In genomic region chr22:35357883-35358621, GRCh38 we compare ENCODE assay signal across 14 cellular contexts. TPM values are rescaled to one million over a fixed set of nuclear protein-coding genes. Genes with fewer than 3 reads are reported as not detected.
A peak's percentile ranks its signal among the peaks of the same experiment; 100 is the strongest.
DNase-seq lines count a peak whose midpoint lies in the region; ATAC-seq, FAIRE-seq and TF ChIP-seq lines count a peak whose summit lies in the region.
"Had no signal": no experiment of that assay in that cellular context is flagged by ENCODE, and none has a peak within 500 bp of the region (broad histone marks: within the 10 kb centered on the region; RNA-seq: fewer than 3 reads in every experiment).

No MANE protein-coding gene starts in this region.

- no TSS peak for BruUV-seq in GM12878 (replicated peaks; lab: Mats Ljungman, UMichigan)

- ATAC-seq in GM12878 = peak; percentile 17
- ATAC-seq in HG02763 (IDR thresholded peaks at IDR 0.05; ENCODE audit: unreplicated experiment) = no peak

- TF ChIP-seq POLR2A in GM12878 (IDR thresholded peaks at IDR 0.05; ENCODE audit: low read depth, low read length) (no peak), lower leg skin (IDR thresholded peaks at IDR 0.05) (no peak)

- no peak for FAIRE-seq in GM12878 (lab: Jason Lieb, UNC)

- no peaks in the 10 kb centered on the region; the same call in 2 of the 3 replicates for H3K9me3 ChIP-seq in GM12878 (replicated peaks; ENCODE audit: control insufficient read depth, insufficient read depth, low read length)
- H3K9me3 ChIP-seq: esophagus squamous epithelium, thoracic aorta had no signal

- no peak overlapping the region for H2AFZ ChIP-seq in GM12878 (ENCODE audit: control insufficient read depth, low read depth, low read length)

- DNase-seq in EL = peak; percentile 79
- DNase-seq in NCI-H226 = peak; percentile 65
- DNase-seq in GM12878 (ENCODE audit: low read depth, low spot score) = no peak
- DNase-seq in lung microvascular endothelial cell (ENCODE audit: low read depth in 2 of 2) = peak; percentile 39 to 67
- no peak for DNase-seq in NCI-H1092 (lab: John Stamatoyannopoulos, UW)
- DNase-seq in NAMALWA (ENCODE audit: low spot score) = no peak
- DNase-seq in lower leg skin (ENCODE audit: low spot score in 2 of 2) = no peak
- DNase-seq: activated naive CD8-positive, alpha-beta T cell treated with anti-CD3 and anti-CD28 coated beads, Interleukin-2, amount 10 ng/mL, durations not matched to agents 7 days and 5 days; activated T-cell treated with anti-CD3 and anti-CD28 coated beads for 4 hours; C1 segment of cervical spinal cord; cerebellar nuclear complex; esophagus squamous epithelium had no signal

- H3K4me3 ChIP-seq in GM12878 (no peak overlapping the region), lower leg skin (ENCODE audit: low read depth, poor library complexity, severe bottlenecking) (no peak overlapping the region)
- H3K4me3 ChIP-seq: esophagus squamous epithelium, thoracic aorta had no signal

- intact Hi-C loops in GM12878 (cut with micrococcal nuclease; ENCODE audit: unreplicated experiment) (no loop called here), lower leg skin (cut with DNase I; ENCODE audit: low total_unique reads) (no loop called here)

- no peaks in the 10 kb centered on the region for H3K36me3 ChIP-seq in GM12878 (ENCODE audit: control insufficient read depth in 2 of 2, insufficient read depth in 2 of 2, low read length in 1 of 2)
- H3K36me3 ChIP-seq: esophagus squamous epithelium, thoracic aorta had no signal

- no peak overlapping the region for H3K9ac ChIP-seq in GM12878 (ENCODE audit: control insufficient read depth, insufficient read depth, low read length)

- in situ Hi-C loops in GM12878 (cut with MboI) = loop anchor here (10.0 kb wide), 2 partner anchors 567 to 767 kb away; no protein-coding TSS in a partner anchor

- WGBS in GM12878 (ENCODE audit: insufficient coverage, insufficient replicate concordance, low lambda C conversion rate, missing lambda C conversion rate) = 53% methylated on average over 5 of the region's 6 CpGs
- whole genome bisulfite sequencing in lower leg skin, 2 donors = 67 to 71% methylated on average over 6 of the region's 6 CpGs

- CTCF ChIA-PET in GM12878 (lab: Yijun Ruan, JAX) = interaction anchor here (1.3 to 2.0 kb wide), 3 partner anchors 18 to 225 kb away, joined by 3 to 10 read pairs (median 3); no protein-coding TSS in a partner anchor

- no peak for TF ChIP-seq EP300 in GM12878 (IDR thresholded peaks at IDR 0.05; ENCODE audit: borderline replicate concordance in 1 of 2, control insufficient read depth in 1 of 2, low read depth in 2 of 2, low read length in 2 of 2)

- H3K4me2 ChIP-seq in GM12878 (ENCODE audit: control insufficient read depth, insufficient read depth) = no peak overlapping the region

- POLR2A ChIA-PET in GM12878 (lab: Charles Lee) = no interaction called here

- H3K4me1 ChIP-seq in GM12878 (ENCODE audit: control insufficient read depth, insufficient read depth, low read length) = peaks cover 23% of the 10 kb centered on the region

- H3K27ac ChIP-seq in GM12878 (ENCODE audit: control insufficient read depth, insufficient read depth) = no peak overlapping the region
- H3K27ac ChIP-seq: esophagus squamous epithelium, thoracic aorta had no signal

- no peaks in the 10 kb centered on the region for H4K20me1 ChIP-seq in GM12878 (ENCODE audit: control insufficient read depth, insufficient read depth)

- TF ChIP-seq RAD21 in GM12878 (IDR thresholded peaks at IDR 0.05; ENCODE audit: insufficient read depth, low read depth, low read length) = no peak

- RAD21 ChIA-PET in GM12878 (lab: Charles Lee; ENCODE audit: unreplicated experiment) = interaction anchor here (0.7 to 1.1 kb wide), 2 partner anchors 19 to 273 kb away, joined by 3 read pairs; no protein-coding TSS in a partner anchor

- no peaks in the 10 kb centered on the region for H3K79me2 ChIP-seq in GM12878 (ENCODE audit: control insufficient read depth, insufficient read depth, low read length)

- H3K27me3 ChIP-seq in GM12878 (replicated peaks in 1 of 2; ENCODE audit: control insufficient read depth in 2 of 2, insufficient read depth in 2 of 2, low read length in 1 of 2) = no peaks in the 10 kb centered on the region

- SMC1A ChIA-PET in GM12878 (lab: Charles Lee; ENCODE audit: uncharacterized antibody, unreplicated experiment) = interaction anchor here (1.2 to 4.6 kb wide), 3 partner anchors 23 to 72 kb away, joined by 4 to 28 read pairs (median 4); partner anchors contain the start of gene HMOX1

- TF ChIP-seq CTCF in GM12878 (IDR thresholded peaks at IDR 0.05 in 2 of 3, conservative IDR thresholded peaks at IDR 0.05 in 1 of 3; ENCODE audit: control insufficient read depth in 2 of 3, extremely low read depth in 1 of 3, insufficient read depth in 1 of 3, low read depth in 3 of 3, low read length in 3 of 3) (no peak), lower leg skin (IDR thresholded peaks at IDR 0.05) (no peak)

TF ChIP-seq in GM12878, 131 proteins besides CTCF, POLR2A, EP300 and RAD21:
- TF ChIP-seq IRF4 (IDR thresholded peaks at IDR 0.05; ENCODE audit: low read depth, low read length) (no peak), NBN (IDR thresholded peaks at IDR 0.05) (0 out of 2 replicates have a peak, but pooled peaks have one; percentile 27)

RNA-seq across cellular contexts. Expression of gene HMOX1, which starts 22.8 kb away (rescaled TPM):
- 7.3 and 7.5 TPM in 2 replicates for total RNA-seq in GM12878 (2013; cell fraction: nucleolus; rRNA removed)
- total RNA-seq in GM12878 (2014; rRNA removed) (17.5 and 24.1 TPM in 2 replicates), GM12878 (2014; rRNA removed; fragmentation: Illumina TruSeq; extraction: Trizol) (9.9 and 12.5 TPM in 2 replicates), GM12878 (2021) (20.2 and 21.9 TPM in 2 replicates), lung microvascular endothelial cell (50.3 and 60.7 TPM in 2 replicates), lower leg skin (100 to 1,000 TPM in 3 of 4 donors, 10 to 100 TPM in 1; 85.5 to 156 (median 112) TPM)
- 9.7 TPM for polyA plus RNA-seq in GM12878 (2011; ENCODE audit: low read depth)
- polyA plus RNA-seq in GM12878 (2011; rRNA removed) (15.8 and 36.7 TPM in 2 replicates), GM12878 (2014; fragmentation: Illumina TruSeq; extraction: Trizol) (9.9 and 18.3 TPM in 2 replicates), GM12878 (2014; fragmentation: Nextera tagmentation; extraction: Ambion mirVana) (1 to 10 TPM; 1.5 to 2.4 TPM), GM12878 (2014; rRNA removed) (22.9 and 30.6 TPM in 2 replicates), GM12878 (2016; fragmentation: Nextera tagmentation; extraction: Ambion mirVana) (10 to 100 TPM; 16.9 to 19.3 TPM)
- polyA plus RNA-seq in GM12878 (2011; cell fraction: cytosol; rRNA removed) = 55.4 and 56.2 TPM in 2 replicates
- polyA plus RNA-seq in GM12878 (2011; cell fraction: nucleus; rRNA removed) = 31.5 and 37.5 TPM in 2 replicates
- polyA plus RNA-seq in GM12878 (2012) = 9.3 and 19.2 TPM in 2 replicates
- 13.0 and 30.4 TPM in 2 replicates for polyA minus RNA-seq in GM12878 (2011; rRNA and poly(A)+ RNA removed)
- polyA minus RNA-seq in GM12878 (2011; cell fraction: cytosol; rRNA and poly(A)+ RNA removed) = 10.2 and 10.8 TPM in 2 replicates
- 7.7 and 15.9 TPM in 2 replicates for polyA minus RNA-seq in GM12878 (2011; cell fraction: nucleus; rRNA and poly(A)+ RNA removed)

RNA-seq across cellular contexts. Expression of gene MCM5, which starts 41.9 kb away (rescaled TPM):
- 242 and 271 TPM in 2 replicates for total RNA-seq in GM12878 (2013; cell fraction: nucleolus; rRNA removed)
- 251 and 253 TPM in 2 replicates for total RNA-seq in GM12878 (2014; rRNA removed)
- total RNA-seq in GM12878 (2014; rRNA removed; fragmentation: Illumina TruSeq; extraction: Trizol) = 84.6 and 100 TPM in 2 replicates
- total RNA-seq in GM12878 (2021) = 277 and 301 TPM in 2 replicates
- polyA plus RNA-seq in GM12878 (2011; ENCODE audit: low read depth) = 32.5 TPM
- 97.8 and 186 TPM in 2 replicates for polyA plus RNA-seq in GM12878 (2011; rRNA removed)
- polyA plus RNA-seq in GM12878 (2011; cell fraction: cytosol; rRNA removed) = 163 and 222 TPM in 2 replicates
- polyA plus RNA-seq in GM12878 (2011; cell fraction: nucleus; rRNA removed) = 384 and 412 TPM in 2 replicates
- polyA plus RNA-seq in GM12878 (2012) = 85.2 and 127 TPM in 2 replicates
- 35.9 and 98.0 TPM in 2 replicates for polyA plus RNA-seq in GM12878 (2014; fragmentation: Illumina TruSeq; extraction: Trizol)
- polyA plus RNA-seq in GM12878 (2014; fragmentation: Nextera tagmentation; extraction: Ambion mirVana) = 10 to 100 TPM; 14.1 to 22.1 TPM
- polyA plus RNA-seq in GM12878 (2014; rRNA removed) = 142 and 197 TPM in 2 replicates
- 100 to 1,000 TPM; 348 to 360 TPM for polyA plus RNA-seq in GM12878 (2016; fragmentation: Nextera tagmentation; extraction: Ambion mirVana)
- polyA minus RNA-seq in GM12878 (2011; rRNA and poly(A)+ RNA removed) = 280 and 293 TPM in 2 replicates
- 86.7 and 136 TPM in 2 replicates for polyA minus RNA-seq in GM12878 (2011; cell fraction: cytosol; rRNA and poly(A)+ RNA removed)
- polyA minus RNA-seq in GM12878 (2011; cell fraction: nucleus; rRNA and poly(A)+ RNA removed) = 114 and 175 TPM in 2 replicates
- total RNA-seq in lung microvascular endothelial cell = 15.3 and 31.8 TPM in 2 replicates
- total RNA-seq in lower leg skin = 10 to 100 TPM; 10.1 to 44.3 (median 20.8) TPM

RNA-seq across cellular contexts. Expression of gene TOM1, which starts 58.4 kb away (rescaled TPM):
- total RNA-seq in GM12878 (2013; cell fraction: nucleolus; rRNA removed) = 124 and 147 TPM in 2 replicates
- total RNA-seq in GM12878 (2014; rRNA removed) = 33.5 and 37.3 TPM in 2 replicates
- 17.3 and 18.2 TPM in 2 replicates for total RNA-seq in GM12878 (2014; rRNA removed; fragmentation: Illumina TruSeq; extraction: Trizol)
- 36.4 and 37.9 TPM in 2 replicates for total RNA-seq in GM12878 (2021)
- 23.4 TPM for polyA plus RNA-seq in GM12878 (2011; ENCODE audit: low read depth)
- polyA plus RNA-seq in GM12878 (2011; rRNA removed) = 32.2 and 64.6 TPM in 2 replicates
- polyA plus RNA-seq in GM12878 (2011; cell fraction: cytosol; rRNA removed) = 77.4 and 79.3 TPM in 2 replicates
- polyA plus RNA-seq in GM12878 (2011; cell fraction: nucleus; rRNA removed) = 95.7 and 99.1 TPM in 2 replicates
- polyA plus RNA-seq in GM12878 (2012) = 31.1 and 35.7 TPM in 2 replicates
- 33.0 and 60.6 TPM in 2 replicates for polyA plus RNA-seq in GM12878 (2014; fragmentation: Illumina TruSeq; extraction: Trizol)
- polyA plus RNA-seq in GM12878 (2014; fragmentation: Nextera tagmentation; extraction: Ambion mirVana) = 1 to 10 TPM; 2.2 to 2.9 TPM
- polyA plus RNA-seq in GM12878 (2014; rRNA removed) = 40.5 and 43.3 TPM in 2 replicates
- polyA plus RNA-seq in GM12878 (2016; fragmentation: Nextera tagmentation; extraction: Ambion mirVana) = 10 to 100 TPM; 50.4 to 53.6 TPM
- 112 and 113 TPM in 2 replicates for polyA minus RNA-seq in GM12878 (2011; rRNA and poly(A)+ RNA removed)
- polyA minus RNA-seq in GM12878 (2011; cell fraction: cytosol; rRNA and poly(A)+ RNA removed) = 20.8 and 21.0 TPM in 2 replicates
- 51.9 and 56.4 TPM in 2 replicates for polyA minus RNA-seq in GM12878 (2011; cell fraction: nucleus; rRNA and poly(A)+ RNA removed)
- total RNA-seq in lung microvascular endothelial cell = 18.1 and 27.2 TPM in 2 replicates
- total RNA-seq in lower leg skin = 100 to 1,000 TPM; 127 to 162 (median 143) TPM

Comparison
In these comparisons a context has a peak if more than half of its experiments do, and no peak if none do; other contexts are left out.
1. DNase-seq: peak in EL (single experiment), NCI-H226 (single experiment) and lung microvascular endothelial cell (2 of 2); none in GM12878 (single experiment), NCI-H1092 (single experiment), NAMALWA (single experiment) and lower leg skin (0 of 2).